8 cellular contexts compared by ENCODE assay signal in the genomic region with DNA sequence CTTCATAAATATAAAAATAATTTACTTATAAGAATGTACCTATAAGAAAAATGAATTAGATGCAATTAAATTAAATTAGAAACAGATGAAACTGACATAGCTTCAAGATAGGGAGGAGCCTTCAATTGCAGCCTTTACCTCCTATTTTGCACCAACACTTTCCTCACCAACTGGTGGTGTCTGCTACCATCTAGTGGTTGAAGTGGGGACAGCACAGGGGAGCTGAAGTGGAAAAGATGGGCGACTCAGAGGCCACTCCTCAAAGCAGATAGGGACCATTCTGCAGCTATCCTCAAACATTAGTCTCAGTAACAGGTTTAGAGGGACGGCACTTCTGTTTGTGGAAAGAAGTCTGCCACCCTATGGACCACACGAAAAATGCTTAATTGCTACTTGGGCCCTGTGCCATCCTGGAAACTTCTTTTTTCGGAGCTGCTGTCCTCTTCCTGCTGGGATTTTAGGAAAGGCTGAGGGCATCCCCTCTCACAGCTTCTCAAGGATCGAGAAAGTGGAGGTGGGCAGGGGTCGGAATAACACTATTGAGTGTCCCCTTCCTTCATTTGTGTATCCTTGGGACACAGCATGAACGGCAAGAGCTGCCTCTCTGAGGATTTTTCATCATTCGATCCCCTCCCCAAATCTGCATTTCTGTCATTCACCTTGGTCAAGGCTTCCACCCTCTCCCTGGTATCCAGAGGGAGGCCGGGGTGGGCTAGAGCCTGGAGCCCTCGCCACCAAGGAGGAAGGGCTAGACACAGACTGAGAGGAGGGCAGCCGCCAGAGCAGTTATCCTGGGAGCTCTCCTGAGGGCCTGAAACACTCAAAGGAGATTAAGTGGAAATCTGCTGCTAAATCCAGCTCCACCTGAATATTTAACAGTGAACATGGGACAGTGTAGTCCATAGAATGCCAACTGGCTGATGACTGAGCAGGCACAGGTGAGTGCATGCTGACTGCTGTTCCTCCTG. TPM values are rescaled to one million over a fixed set of nuclear protein-coding genes. Genes with fewer than 3 reads are reported as not detected.
DNase-seq lines count a peak whose midpoint lies in the region; ATAC-seq, FAIRE-seq and TF ChIP-seq lines count a peak whose summit lies in the region.

No MANE protein-coding gene starts in this region.

- intact Hi-C loops in heart right ventricle (cut with DNase I): loop anchor here (1.0 to 10.0 kb wide), 11 partner anchors 48 to 258 kb away; no protein-coding TSS in a partner anchor

- POLR2A ChIA-PET in AG04450 (lab: Yijun Ruan, JAX): interaction anchor here (0.6 kb wide), 1 partner anchor 203 kb away, joined by 8 read pairs; no protein-coding TSS in a partner anchor

- CTCF ChIA-PET in AG04450 (lab: Charles Lee): interaction anchor here (0.6 to 14.2 kb wide), 69 partner anchors 10 to 432 kb away, joined by 3 to 571 read pairs (median 5); partner anchors contain the start of genes KCNC4, LAMTOR5, PROK1 and RBM15

- peak; percentile 86 for FAIRE-seq in GM19239 (lab: Jason Lieb, UNC)

- H3K27me3 ChIP-seq in AG04450 (ENCODE audit: control insufficient read depth, insufficient read depth, low read length) (peaks cover 7% of the 10 kb centered on the region), heart right ventricle (no peaks in the 10 kb centered on the region)

- 43 to 45% methylated on average over 11 of the region's 11 CpGs for WGBS in heart right ventricle, 2 donors

- DNase-seq in AG04450 (ENCODE audit: low read depth, low spot score) (peak; percentile 50), GM19239 (ENCODE audit: insufficient read length, low spot score) (peak; percentile 78), NCI-H146 treated with DMSO at 0.1 percent for 48 hours (lab: John Stamatoyannopoulos, UW; ENCODE audit: unreplicated experiment) (peak; percentile 40), SW480 (ENCODE audit: low spot score) (peak; percentile 74), heart right ventricle (peak; percentile 45 to 76), putamen (ENCODE audit: low spot score) (peak; percentile 68)
- peak; percentile 77 for DNase-seq in activated naive CD8-positive, alpha-beta T cell treated with anti-CD3 and anti-CD28 coated beads, Interleukin-2, amount 50 U/mL, for 16 hours (ENCODE audit: low read depth, low spot score)

- ATAC-seq in heart right ventricle (peak; percentile 76 to 85 (median 81)), HG03108 (IDR thresholded peaks at IDR 0.05; ENCODE audit: unreplicated experiment) (no peak)

- no peak overlapping the region for H3K27ac ChIP-seq in AG04450 (ENCODE audit: low read depth, low read length)
- H3K27ac ChIP-seq in heart right ventricle: no peak overlapping the region

- H3K4me3 ChIP-seq in AG04450 (ENCODE audit: low read depth, low read length) (no peak overlapping the region), heart right ventricle (no peak overlapping the region)

- H3K9me3 ChIP-seq in AG04450 (ENCODE audit: control insufficient read depth, insufficient read depth, low read length) (no peaks in the 10 kb centered on the region), heart right ventricle (no peaks in the 10 kb centered on the region)

- TF ChIP-seq CTCF in AG04450 (IDR thresholded peaks at IDR 0.05; ENCODE audit: low read depth, low read length) (peak; percentile 98), heart right ventricle (IDR thresholded peaks at IDR 0.05) (peak; percentile 78 to 98 (median 95))

- no peaks in the 10 kb centered on the region for H3K4me1 ChIP-seq in heart right ventricle

- no peaks in the 10 kb centered on the region for H3K36me3 ChIP-seq in heart right ventricle

RNA-seq across cellular contexts. Expression of gene PROK1, which starts 9.6 kb away (rescaled TPM):
- polyA plus RNA-seq in AG04450 (2011; rRNA removed) (not detected in 2 replicates), heart right ventricle (1 to 10 TPM in 1 of 2 donors, under 1 TPM in 1; 0.07 to 6.8 TPM)
- not detected in 2 replicates for polyA minus RNA-seq in AG04450 (2011; rRNA and poly(A)+ RNA removed)
- total RNA-seq in heart right ventricle: 1 to 10 TPM in 1 of 10 donors, under 1 TPM in 4, not detected in 5; 0.17 to 1.6 (median 0.29) TPM

RNA-seq across cellular contexts. Expression of gene LAMTOR5, which starts 53.0 kb away (rescaled TPM):
- 288 and 300 TPM in 2 replicates for polyA plus RNA-seq in AG04450 (2011; rRNA removed)
- 68.1 and 84.9 TPM in 2 replicates for polyA minus RNA-seq in AG04450 (2011; rRNA and poly(A)+ RNA removed)
- total RNA-seq in heart right ventricle: 100 to 1,000 TPM; 209 to 268 (median 245) TPM
- 100 to 1,000 TPM; 281 to 506 TPM for polyA plus RNA-seq in heart right ventricle

RNA-seq across cellular contexts. Expression of gene KCNA10, which starts 58.4 kb away (rescaled TPM):
- polyA plus RNA-seq in AG04450 (2011; rRNA removed) (not detected in 2 replicates), heart right ventricle (not detected)
- polyA minus RNA-seq in AG04450 (2011; rRNA and poly(A)+ RNA removed): not detected in 2 replicates
- total RNA-seq in heart right ventricle: not detected
